Comparison of ENCODE assay signal across 25 cellular contexts in genomic region chr7:155228459-155228845, GRCh38.
DNase-seq lines count a peak whose midpoint lies in the region; ATAC-seq and TF ChIP-seq lines count a peak whose summit lies in the region.
"Had no signal": no experiment of that assay in that cellular context is flagged by ENCODE, and none has a peak within 500 bp of the region (broad histone marks: within the 10 kb centered on the region; RNA-seq: fewer than 3 reads in every experiment).

No MANE protein-coding gene starts in this region.

- H3K27ac Mint-ChIP-seq in GM23338 = no peak overlapping the region
- no peak overlapping the region for H3K27ac Mint-ChIP-seq in nephron progenitor cell

- no peaks in the 10 kb centered on the region for H3K79me2 ChIP-seq in GM23338 (replicated peaks; ENCODE audit: insufficient read depth)

- DNase-seq in AG08395 (ENCODE audit: low spot score) (peak; percentile 26), GM23338 (ENCODE audit: low spot score) (no peak), astrocyte of the hippocampus (ENCODE audit: low read depth, low spot score) (peak; percentile 33), nephron progenitor cell (no peak), amniotic stem cell (lab: John Stamatoyannopoulos, UW) (no peak), midbrain (lab: John Stamatoyannopoulos, UW) (no peak)
- DNase-seq in stimulated activated CD4-positive, alpha-beta T cell treated with anti-CD3 and anti-CD28 coated beads, Interleukin-2, amount 100 ng/mL, for 24 hours = no peak
- DNase-seq: activated CD4-positive, alpha-beta T cell treated with anti-CD3 and anti-CD28 coated beads, Interleukin-2, amount 50 U/mL, for 4 hours; central memory CD4-positive, alpha-beta T cell; DMS153; left ventricle myocardium inferior; NCI-H1092; NCI-H2029; NCI-H510A treated with DMSO at 0.1 percent for 48 hours; SHP77 treated with DMSO at 0.1 percent for 48 hours; stimulated activated CD4-positive, alpha-beta T cell treated with anti-CD3 and anti-CD28 coated beads, Interleukin-4, amount 100 ng/mL, for 24 hours; uterus had no signal

- H3K4me3 ChIP-seq in GM23338 = no peak overlapping the region
- H3K4me3 ChIP-seq: A549, left ventricle myocardium inferior, skin epidermis, uterus had no signal

- H3K27me3 Mint-ChIP-seq in GM23338 (ENCODE audit: insufficient read depth, low read depth, poor library complexity) = peaks cover 29% of the 10 kb centered on the region
- peaks cover 12% of the 10 kb centered on the region for H3K27me3 Mint-ChIP-seq in nephron progenitor cell (ENCODE audit: low read depth, poor library complexity)

- no peaks in the 10 kb centered on the region; the same call in 2 of the 3 replicates for H3K9me3 Mint-ChIP-seq in GM23338
- H3K9me3 Mint-ChIP-seq in nephron progenitor cell = no peaks in the 10 kb centered on the region
- H3K9me3 Mint-ChIP-seq: CD14-positive monocyte had no signal

- no peaks in the 10 kb centered on the region for H4K20me1 ChIP-seq in GM23338 (replicated peaks; ENCODE audit: insufficient read depth)

- H3K4me3 Mint-ChIP-seq in GM23338 (no peak overlapping the region), nephron progenitor cell (peak overlapping the region; percentile 6)
- H3K4me3 Mint-ChIP-seq: CD14-positive monocyte had no signal

- H3K36me3 ChIP-seq in GM23338 (ENCODE audit: insufficient read depth) = no peaks in the 10 kb centered on the region
- H3K36me3 ChIP-seq: left ventricle myocardium inferior, pancreas, uterus had no signal

- no peak for ATAC-seq in GM23338
- ATAC-seq in GM18511 (IDR thresholded peaks at IDR 0.05; ENCODE audit: unreplicated experiment) = no peak
- ATAC-seq: A549, esophagus mucosa, pancreas had no signal

- H3K4me1 Mint-ChIP-seq in GM23338 (peaks cover 36% of the 10 kb centered on the region), nephron progenitor cell (peaks cover 96% of the 10 kb centered on the region)
- H3K4me1 Mint-ChIP-seq: CD14-positive monocyte had no signal

- H3K27ac ChIP-seq in GM23338 (ENCODE audit: low read depth) = no peak overlapping the region
- H3K27ac ChIP-seq: KMS-11, left ventricle myocardium inferior, skin epidermis, uterus, VCaP had no signal

- H3K4me2 ChIP-seq in GM23338 = no peak overlapping the region
- H3K4me2 ChIP-seq: A549, KMS-11 had no signal

- no peaks in the 10 kb centered on the region for H3K27me3 ChIP-seq in GM23338 (ENCODE audit: insufficient read depth)
- H3K27me3 ChIP-seq: pancreas, uterus had no signal

- no peaks in the 10 kb centered on the region; the same call in 2 of the 3 replicates for H3K36me3 Mint-ChIP-seq in GM23338 (ENCODE audit: low read depth)
- H3K36me3 Mint-ChIP-seq in nephron progenitor cell (ENCODE audit: low read depth) = no peaks in the 10 kb centered on the region
- H3K36me3 Mint-ChIP-seq: CD14-positive monocyte had no signal

- no peaks in the 10 kb centered on the region for H3K9me2 ChIP-seq in GM23338 (ENCODE audit: insufficient read depth)

- H3F3A ChIP-seq in GM23338 (replicated peaks; ENCODE audit: low read depth) = no peaks in the 10 kb centered on the region

- peaks cover 14% of the 10 kb centered on the region for H3K4me1 ChIP-seq in GM23338 (ENCODE audit: insufficient read depth)
- H3K4me1 ChIP-seq: left ventricle myocardium inferior, uterus had no signal

- peak overlapping the region; percentile 88; the same call in 1 of the 2 replicates for H2AFZ ChIP-seq in GM23338

- TF ChIP-seq CTCF in GM23338 (conservative IDR thresholded peaks at IDR 0.05; ENCODE audit: low read depth in 2 of 2) = no peak
- TF ChIP-seq CTCF in nephron progenitor cell (IDR thresholded peaks at IDR 0.05) = no peak

TF ChIP-seq in GM23338, 12 proteins besides CTCF, POLR2A, EP300 and RAD21 (continues in another document):
- TF ChIP-seq, protein P1, sequence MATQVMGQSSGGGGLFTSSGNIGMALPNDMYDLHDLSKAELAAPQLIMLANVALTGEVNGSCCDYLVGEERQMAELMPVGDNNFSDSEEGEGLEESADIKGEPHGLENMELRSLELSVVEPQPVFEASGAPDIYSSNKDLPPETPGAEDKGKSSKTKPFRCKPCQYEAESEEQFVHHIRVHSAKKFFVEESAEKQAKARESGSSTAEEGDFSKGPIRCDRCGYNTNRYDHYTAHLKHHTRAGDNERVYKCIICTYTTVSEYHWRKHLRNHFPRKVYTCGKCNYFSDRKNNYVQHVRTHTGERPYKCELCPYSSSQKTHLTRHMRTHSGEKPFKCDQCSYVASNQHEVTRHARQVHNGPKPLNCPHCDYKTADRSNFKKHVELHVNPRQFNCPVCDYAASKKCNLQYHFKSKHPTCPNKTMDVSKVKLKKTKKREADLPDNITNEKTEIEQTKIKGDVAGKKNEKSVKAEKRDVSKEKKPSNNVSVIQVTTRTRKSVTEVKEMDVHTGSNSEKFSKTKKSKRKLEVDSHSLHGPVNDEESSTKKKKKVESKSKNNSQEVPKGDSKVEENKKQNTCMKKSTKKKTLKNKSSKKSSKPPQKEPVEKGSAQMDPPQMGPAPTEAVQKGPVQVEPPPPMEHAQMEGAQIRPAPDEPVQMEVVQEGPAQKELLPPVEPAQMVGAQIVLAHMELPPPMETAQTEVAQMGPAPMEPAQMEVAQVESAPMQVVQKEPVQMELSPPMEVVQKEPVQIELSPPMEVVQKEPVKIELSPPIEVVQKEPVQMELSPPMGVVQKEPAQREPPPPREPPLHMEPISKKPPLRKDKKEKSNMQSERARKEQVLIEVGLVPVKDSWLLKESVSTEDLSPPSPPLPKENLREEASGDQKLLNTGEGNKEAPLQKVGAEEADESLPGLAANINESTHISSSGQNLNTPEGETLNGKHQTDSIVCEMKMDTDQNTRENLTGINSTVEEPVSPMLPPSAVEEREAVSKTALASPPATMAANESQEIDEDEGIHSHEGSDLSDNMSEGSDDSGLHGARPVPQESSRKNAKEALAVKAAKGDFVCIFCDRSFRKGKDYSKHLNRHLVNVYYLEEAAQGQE (IDR thresholded peaks at IDR 0.05; ENCODE audit: unreplicated experiment) = no peak
- TF ChIP-seq, protein P2, sequence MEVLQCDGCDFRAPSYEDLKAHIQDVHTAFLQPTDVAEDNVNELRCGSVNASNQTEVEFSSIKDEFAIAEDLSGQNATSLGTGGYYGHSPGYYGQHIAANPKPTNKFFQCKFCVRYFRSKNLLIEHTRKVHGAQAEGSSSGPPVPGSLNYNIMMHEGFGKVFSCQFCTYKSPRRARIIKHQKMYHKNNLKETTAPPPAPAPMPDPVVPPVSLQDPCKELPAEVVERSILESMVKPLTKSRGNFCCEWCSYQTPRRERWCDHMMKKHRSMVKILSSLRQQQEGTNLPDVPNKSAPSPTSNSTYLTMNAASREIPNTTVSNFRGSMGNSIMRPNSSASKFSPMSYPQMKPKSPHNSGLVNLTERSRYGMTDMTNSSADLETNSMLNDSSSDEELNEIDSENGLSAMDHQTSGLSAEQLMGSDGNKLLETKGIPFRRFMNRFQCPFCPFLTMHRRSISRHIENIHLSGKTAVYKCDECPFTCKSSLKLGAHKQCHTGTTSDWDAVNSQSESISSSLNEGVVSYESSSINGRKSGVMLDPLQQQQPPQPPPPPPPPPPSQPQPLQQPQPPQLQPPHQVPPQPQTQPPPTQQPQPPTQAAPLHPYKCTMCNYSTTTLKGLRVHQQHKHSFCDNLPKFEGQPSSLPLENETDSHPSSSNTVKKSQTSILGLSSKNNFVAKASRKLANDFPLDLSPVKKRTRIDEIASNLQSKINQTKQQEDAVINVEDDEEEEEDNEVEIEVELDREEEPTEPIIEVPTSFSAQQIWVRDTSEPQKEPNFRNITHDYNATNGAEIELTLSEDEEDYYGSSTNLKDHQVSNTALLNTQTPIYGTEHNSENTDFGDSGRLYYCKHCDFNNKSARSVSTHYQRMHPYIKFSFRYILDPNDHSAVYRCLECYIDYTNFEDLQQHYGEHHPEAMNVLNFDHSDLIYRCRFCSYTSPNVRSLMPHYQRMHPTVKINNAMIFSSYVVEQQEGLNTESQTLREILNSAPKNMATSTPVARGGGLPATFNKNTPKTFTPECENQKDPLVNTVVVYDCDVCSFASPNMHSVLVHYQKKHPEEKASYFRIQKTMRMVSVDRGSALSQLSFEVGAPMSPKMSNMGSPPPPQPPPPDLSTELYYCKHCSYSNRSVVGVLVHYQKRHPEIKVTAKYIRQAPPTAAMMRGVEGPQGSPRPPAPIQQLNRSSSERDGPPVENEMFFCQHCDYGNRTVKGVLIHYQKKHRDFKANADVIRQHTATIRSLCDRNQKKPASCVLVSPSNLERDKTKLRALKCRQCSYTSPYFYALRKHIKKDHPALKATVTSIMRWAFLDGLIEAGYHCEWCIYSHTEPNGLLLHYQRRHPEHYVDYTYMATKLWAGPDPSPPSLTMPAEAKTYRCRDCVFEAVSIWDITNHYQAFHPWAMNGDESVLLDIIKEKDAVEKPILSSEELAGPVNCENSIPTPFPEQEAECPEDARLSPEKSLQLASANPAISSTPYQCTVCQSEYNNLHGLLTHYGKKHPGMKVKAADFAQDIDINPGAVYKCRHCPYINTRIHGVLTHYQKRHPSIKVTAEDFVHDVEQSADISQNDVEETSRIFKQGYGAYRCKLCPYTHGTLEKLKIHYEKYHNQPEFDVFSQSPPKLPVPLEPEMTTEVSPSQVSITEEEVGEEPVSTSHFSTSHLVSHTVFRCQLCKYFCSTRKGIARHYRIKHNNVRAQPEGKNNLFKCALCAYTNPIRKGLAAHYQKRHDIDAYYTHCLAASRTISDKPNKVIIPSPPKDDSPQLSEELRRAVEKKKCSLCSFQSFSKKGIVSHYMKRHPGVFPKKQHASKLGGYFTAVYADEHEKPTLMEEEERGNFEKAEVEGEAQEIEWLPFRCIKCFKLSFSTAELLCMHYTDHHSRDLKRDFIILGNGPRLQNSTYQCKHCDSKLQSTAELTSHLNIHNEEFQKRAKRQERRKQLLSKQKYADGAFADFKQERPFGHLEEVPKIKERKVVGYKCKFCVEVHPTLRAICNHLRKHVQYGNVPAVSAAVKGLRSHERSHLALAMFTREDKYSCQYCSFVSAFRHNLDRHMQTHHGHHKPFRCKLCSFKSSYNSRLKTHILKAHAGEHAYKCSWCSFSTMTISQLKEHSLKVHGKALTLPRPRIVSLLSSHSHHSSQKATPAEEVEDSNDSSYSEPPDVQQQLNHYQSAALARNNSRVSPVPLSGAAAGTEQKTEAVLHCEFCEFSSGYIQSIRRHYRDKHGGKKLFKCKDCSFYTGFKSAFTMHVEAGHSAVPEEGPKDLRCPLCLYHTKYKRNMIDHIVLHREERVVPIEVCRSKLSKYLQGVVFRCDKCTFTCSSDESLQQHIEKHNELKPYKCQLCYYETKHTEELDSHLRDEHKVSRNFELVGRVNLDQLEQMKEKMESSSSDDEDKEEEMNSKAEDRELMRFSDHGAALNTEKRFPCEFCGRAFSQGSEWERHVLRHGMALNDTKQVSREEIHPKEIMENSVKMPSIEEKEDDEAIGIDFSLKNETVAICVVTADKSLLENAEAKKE (CRISPR knock-in tag; IDR thresholded peaks at IDR 0.05) = no peak

Comparison
In these comparisons a context has a peak if more than half of its experiments do, and no peak if none do; other contexts are left out.
1. DNase-seq: peak in AG08395 (single experiment) and astrocyte of the hippocampus (single experiment); none in GM23338 (single experiment), nephron progenitor cell (single experiment), stimulated activated CD4-positive, alpha-beta T cell treated with anti-CD3 and anti-CD28 coated beads, Interleukin-2, amount 100 ng/mL, for 24 hours (0 of 2), amniotic stem cell (single experiment) and midbrain (single experiment).